8 cellular contexts compared by ENCODE assay signal in the genomic region with DNA sequence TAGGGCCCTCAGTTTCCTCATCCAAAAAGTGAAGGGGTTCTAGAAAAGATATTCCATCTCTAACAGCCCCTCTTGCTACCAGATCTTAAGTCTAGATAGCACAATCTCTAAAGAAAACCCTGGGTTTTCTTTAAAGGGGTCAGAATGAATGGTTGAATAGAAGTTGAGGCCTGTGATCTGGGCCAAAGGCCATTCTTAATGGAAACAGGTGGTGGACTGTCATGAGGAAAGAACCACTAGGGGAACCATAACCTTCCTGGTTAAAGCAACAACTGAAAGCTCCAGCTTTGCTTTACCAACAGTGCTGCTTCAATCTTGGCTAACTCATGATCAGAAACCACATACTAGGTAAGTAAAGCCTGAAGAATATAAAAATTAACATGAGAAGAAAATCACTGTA. TPM values are rescaled to one million over a fixed set of nuclear protein-coding genes. Genes with fewer than 3 reads are reported as not detected.
A peak's percentile ranks its signal among the peaks of the same experiment; 100 is the strongest.
DNase-seq lines count a peak whose midpoint lies in the region; ATAC-seq lines count a peak whose summit lies in the region.

No MANE protein-coding gene starts in this region.

- peaks cover 33% of the 10 kb centered on the region for H3K36me3 Mint-ChIP-seq in activated T-helper 2 cell treated with anti-CD3 and anti-CD28 coated beads, Interferon-gamma antibody, Interleukin-2, Interleukin-4, amounts not matched to agents 10 μg/mL and 5 μg/mL and 100 μg/mL, durations not matched to agents 14 hours and 24 hours and 36 hours (ENCODE audit: low read depth)

- peak; percentile 39 for DNase-seq in EL
- DNase-seq in activated T-helper 2 cell treated with anti-CD3 and anti-CD28 coated beads, Interferon-gamma antibody, Interleukin-2, Interleukin-4, amounts not matched to agents 10 μg/mL and 5 μg/mL and 100 μg/mL, durations not matched to agents 14 hours and 24 hours and 36 hours (ENCODE audit: low spot score): no peak
- DNase-seq in iris pigment epithelial cell (ENCODE audit: low read depth): peak; percentile 51

- no peak for ATAC-seq in GM18517 (IDR thresholded peaks at IDR 0.05; ENCODE audit: unreplicated experiment)
- ATAC-seq in GM18502 (IDR thresholded peaks at IDR 0.05; ENCODE audit: poor library complexity, unreplicated experiment): no peak
- no peak for ATAC-seq in HG03378 (IDR thresholded peaks at IDR 0.05; ENCODE audit: unreplicated experiment)

- H3K36me3 ChIP-seq in HUES48 (ENCODE audit: control insufficient read depth, insufficient read depth, low read length): peaks cover 14% of the 10 kb centered on the region; the same call in 1 of the 2 replicates
- no peaks in the 10 kb centered on the region for H3K36me3 ChIP-seq in urinary bladder (ENCODE audit: insufficient read depth)

- H3K4me1 Mint-ChIP-seq in activated T-helper 2 cell treated with anti-CD3 and anti-CD28 coated beads, Interferon-gamma antibody, Interleukin-2, Interleukin-4, amounts not matched to agents 10 μg/mL and 5 μg/mL and 100 μg/mL, durations not matched to agents 14 hours and 24 hours and 36 hours (ENCODE audit: low read depth): peaks cover 36% of the 10 kb centered on the region

- no peaks in the 10 kb centered on the region for H3K27me3 Mint-ChIP-seq in activated T-helper 2 cell treated with anti-CD3 and anti-CD28 coated beads, Interferon-gamma antibody, Interleukin-2, Interleukin-4, amounts not matched to agents 10 μg/mL and 5 μg/mL and 100 μg/mL, durations not matched to agents 14 hours and 24 hours and 36 hours (ENCODE audit: low read depth)

- H3K4me1 ChIP-seq in HUES48 (ENCODE audit: control insufficient read depth, insufficient read depth, low read length) (peaks cover 17% of the 10 kb centered on the region), urinary bladder (ENCODE audit: insufficient read depth) (peaks cover 2% of the 10 kb centered on the region)

- H3K27ac ChIP-seq in HUES48 (ENCODE audit: low read depth, low read length) (peak overlapping the region; percentile 82), urinary bladder (ENCODE audit: low read depth) (peak overlapping the region; percentile 10)

- H3K4me3 ChIP-seq in HUES48 (ENCODE audit: low read depth, low read length): peak overlapping the region; percentile 100
- H3K4me3 ChIP-seq in urinary bladder (ENCODE audit: low read depth, low read length): no peak overlapping the region

- no peaks in the 10 kb centered on the region for H3K27me3 ChIP-seq in HUES48 (ENCODE audit: control insufficient read depth, insufficient read depth, low read length)

- H3K27ac Mint-ChIP-seq in activated T-helper 2 cell treated with anti-CD3 and anti-CD28 coated beads, Interferon-gamma antibody, Interleukin-2, Interleukin-4, amounts not matched to agents 10 μg/mL and 5 μg/mL and 100 μg/mL, durations not matched to agents 14 hours and 24 hours and 36 hours: peak overlapping the region; percentile 66

- H3K9me3 Mint-ChIP-seq in activated T-helper 2 cell treated with anti-CD3 and anti-CD28 coated beads, Interferon-gamma antibody, Interleukin-2, Interleukin-4, amounts not matched to agents 10 μg/mL and 5 μg/mL and 100 μg/mL, durations not matched to agents 14 hours and 24 hours and 36 hours: no peaks in the 10 kb centered on the region

- no peak overlapping the region for H3K9ac ChIP-seq in HUES48 (ENCODE audit: low read depth, low read length)

- H3K4me3 Mint-ChIP-seq in activated T-helper 2 cell treated with anti-CD3 and anti-CD28 coated beads, Interferon-gamma antibody, Interleukin-2, Interleukin-4, amounts not matched to agents 10 μg/mL and 5 μg/mL and 100 μg/mL, durations not matched to agents 14 hours and 24 hours and 36 hours (ENCODE audit: low read depth): peak overlapping the region; percentile 100

- no peaks in the 10 kb centered on the region for H3K9me3 ChIP-seq in HUES48 (ENCODE audit: control insufficient read depth, insufficient read depth, low read length)

- intact Hi-C loops in activated T-helper 2 cell treated with anti-CD3 and anti-CD28 coated beads, Interferon-gamma antibody, Interleukin-2, Interleukin-4, amounts not matched to agents 10 μg/mL and 5 μg/mL and 100 μg/mL, durations not matched to agents 14 hours and 24 hours and 36 hours (cut with micrococcal nuclease): loop anchor here (5.0 to 10.0 kb wide), 2 partner anchors 64 to 124 kb away; a partner anchor contains a TSS

RNA-seq across cellular contexts. Expression of a gene that starts 1.8 kb away (rescaled TPM):
- total RNA-seq in activated T-helper 2 cell treated with anti-CD3 and anti-CD28 coated beads, Interferon-gamma antibody, Interleukin-2, Interleukin-4, amounts not matched to agents 10 μg/mL and 5 μg/mL and 100 μg/mL, durations not matched to agents 14 hours and 24 hours and 36 hours: 129 and 132 TPM in 2 replicates
- total RNA-seq in urinary bladder: 125 TPM
- polyA plus RNA-seq in urinary bladder: 35.2 TPM

RNA-seq across cellular contexts. Expression of a gene that starts 14.3 kb away (rescaled TPM):
- 50.7 and 53.9 TPM in 2 replicates for total RNA-seq in activated T-helper 2 cell treated with anti-CD3 and anti-CD28 coated beads, Interferon-gamma antibody, Interleukin-2, Interleukin-4, amounts not matched to agents 10 μg/mL and 5 μg/mL and 100 μg/mL, durations not matched to agents 14 hours and 24 hours and 36 hours
- 25.1 TPM for total RNA-seq in urinary bladder
- 58.8 TPM for polyA plus RNA-seq in urinary bladder

RNA-seq across cellular contexts. Expression of a gene that starts 27.7 kb away (rescaled TPM):
- 14.2 and 15.3 TPM in 2 replicates for total RNA-seq in activated T-helper 2 cell treated with anti-CD3 and anti-CD28 coated beads, Interferon-gamma antibody, Interleukin-2, Interleukin-4, amounts not matched to agents 10 μg/mL and 5 μg/mL and 100 μg/mL, durations not matched to agents 14 hours and 24 hours and 36 hours
- total RNA-seq in urinary bladder: 15.4 TPM
- 24.1 TPM for polyA plus RNA-seq in urinary bladder

RNA-seq across cellular contexts. Expression of a gene that starts 27.8 kb away (rescaled TPM):
- 132 and 142 TPM in 2 replicates for total RNA-seq in activated T-helper 2 cell treated with anti-CD3 and anti-CD28 coated beads, Interferon-gamma antibody, Interleukin-2, Interleukin-4, amounts not matched to agents 10 μg/mL and 5 μg/mL and 100 μg/mL, durations not matched to agents 14 hours and 24 hours and 36 hours
- 40.0 TPM for total RNA-seq in urinary bladder
- 107 TPM for polyA plus RNA-seq in urinary bladder

RNA-seq across cellular contexts. Expression of a gene that starts 35.4 kb away (rescaled TPM):
- 0.25 and 0.39 TPM in 2 replicates for total RNA-seq in activated T-helper 2 cell treated with anti-CD3 and anti-CD28 coated beads, Interferon-gamma antibody, Interleukin-2, Interleukin-4, amounts not matched to agents 10 μg/mL and 5 μg/mL and 100 μg/mL, durations not matched to agents 14 hours and 24 hours and 36 hours
- 0.32 TPM for total RNA-seq in urinary bladder
- polyA plus RNA-seq in urinary bladder: 0.10 TPM
